Comparison of ENCODE assay signal across 1 cellular context in the genomic region with DNA sequence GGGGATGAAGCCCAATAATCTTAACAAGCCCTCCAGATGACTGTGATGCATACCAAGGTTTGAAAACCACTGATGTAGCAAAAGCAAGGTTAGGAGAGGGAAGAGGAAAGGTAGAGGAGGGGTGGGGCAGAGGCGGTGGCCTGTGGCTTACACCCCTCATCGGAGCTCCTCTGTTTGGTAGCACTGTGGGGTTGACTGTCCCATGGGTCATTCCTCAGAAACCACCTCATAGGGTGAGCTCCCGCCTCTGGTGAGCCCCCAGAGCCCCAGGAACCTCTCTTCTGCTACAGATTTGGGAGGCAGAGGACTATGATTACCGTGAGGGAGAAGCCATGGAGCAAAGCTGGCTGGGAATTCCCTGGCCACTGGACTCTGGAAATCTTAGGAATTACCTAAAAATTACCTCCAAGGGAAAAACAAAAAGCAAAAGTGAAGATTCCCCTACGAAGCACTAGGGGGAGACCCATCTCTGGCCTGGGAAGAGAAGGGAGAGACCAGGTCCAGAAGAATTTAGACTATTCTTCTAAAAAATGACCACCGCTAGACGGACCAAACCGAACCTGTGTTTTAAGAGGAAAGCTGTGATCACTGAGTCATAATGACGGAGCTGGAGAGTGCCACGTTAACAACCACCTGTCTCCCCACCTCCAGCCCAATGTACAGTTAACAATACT.
TF ChIP-seq lines count a peak whose summit lies in the region.

No MANE protein-coding gene starts in this region.

TF ChIP-seq in H1, 55 proteins besides CTCF, POLR2A, EP300 and RAD21 (continued from another document):
- TF ChIP-seq, protein P1, sequence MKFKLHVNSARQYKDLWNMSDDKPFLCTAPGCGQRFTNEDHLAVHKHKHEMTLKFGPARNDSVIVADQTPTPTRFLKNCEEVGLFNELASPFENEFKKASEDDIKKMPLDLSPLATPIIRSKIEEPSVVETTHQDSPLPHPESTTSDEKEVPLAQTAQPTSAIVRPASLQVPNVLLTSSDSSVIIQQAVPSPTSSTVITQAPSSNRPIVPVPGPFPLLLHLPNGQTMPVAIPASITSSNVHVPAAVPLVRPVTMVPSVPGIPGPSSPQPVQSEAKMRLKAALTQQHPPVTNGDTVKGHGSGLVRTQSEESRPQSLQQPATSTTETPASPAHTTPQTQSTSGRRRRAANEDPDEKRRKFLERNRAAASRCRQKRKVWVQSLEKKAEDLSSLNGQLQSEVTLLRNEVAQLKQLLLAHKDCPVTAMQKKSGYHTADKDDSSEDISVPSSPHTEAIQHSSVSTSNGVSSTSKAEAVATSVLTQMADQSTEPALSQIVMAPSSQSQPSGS (IDR thresholded peaks at IDR 0.05; ENCODE audit: low read length) = no peak
- TF ChIP-seq JUND (IDR thresholded peaks at IDR 0.05; ENCODE audit: low read length) = no peak
- TF ChIP-seq, protein P2, sequence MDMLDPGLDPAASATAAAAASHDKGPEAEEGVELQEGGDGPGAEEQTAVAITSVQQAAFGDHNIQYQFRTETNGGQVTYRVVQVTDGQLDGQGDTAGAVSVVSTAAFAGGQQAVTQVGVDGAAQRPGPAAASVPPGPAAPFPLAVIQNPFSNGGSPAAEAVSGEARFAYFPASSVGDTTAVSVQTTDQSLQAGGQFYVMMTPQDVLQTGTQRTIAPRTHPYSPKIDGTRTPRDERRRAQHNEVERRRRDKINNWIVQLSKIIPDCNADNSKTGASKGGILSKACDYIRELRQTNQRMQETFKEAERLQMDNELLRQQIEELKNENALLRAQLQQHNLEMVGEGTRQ (IDR thresholded peaks at IDR 0.05; ENCODE audit: low read length) = no peak
